In genomic region chr9:62803099-62803498, GRCh38 we compare ENCODE assay signal across 8 cellular contexts.
A peak's percentile ranks its signal among the peaks of the same experiment; 100 is the strongest.
DNase-seq lines count a peak whose midpoint lies in the region; ATAC-seq and TF ChIP-seq lines count a peak whose summit lies in the region.
"Not testable (repeated sequence)": the region's sequence is repeated elsewhere in the genome, so short reads cannot be mapped to it uniquely, and the experiment has no call there.

No MANE protein-coding gene starts in this region.

- in situ Hi-C loops in GM13977 (cut with MboI; ENCODE audit: low pct_unique_long_range_greater_than_20kb, low sequenced_read_pairs, unreplicated experiment), result not testable (repeated sequence)

- H3K36me3 ChIP-seq in MM.1S (replicated peaks; ENCODE audit: insufficient read depth, low read length); adipocyte (ENCODE audit: control insufficient read depth, insufficient read depth, low read length, severe bottlenecking); smooth muscle cell (ENCODE audit: low read depth): not testable (repeated sequence)

- TF ChIP-seq CTCF in AG04450 (IDR thresholded peaks at IDR 0.05; ENCODE audit: low read depth, low read length); GM13977 (IDR thresholded peaks at IDR 0.05; ENCODE audit: extremely low read depth, insufficient read depth, missing control alignments); MM.1S (IDR thresholded peaks at IDR 0.05; ENCODE audit: low read length); WI38 (IDR thresholded peaks at IDR 0.05; ENCODE audit: low read depth, low read length); epithelial cell of esophagus (IDR thresholded peaks at IDR 0.05; ENCODE audit: insufficient read depth, low read depth, low read length, missing control alignments); smooth muscle cell (IDR thresholded peaks at IDR 0.05; ENCODE audit: borderline replicate concordance, insufficient read depth, poor library complexity, severe bottlenecking): not testable (repeated sequence)

- not testable (repeated sequence) for H3K9me2 ChIP-seq in MM.1S (replicated peaks; ENCODE audit: insufficient read depth, low read length)

- H4K20me1 ChIP-seq in MM.1S (ENCODE audit: insufficient read depth, low read length); smooth muscle cell (ENCODE audit: low read depth): not testable (repeated sequence)

- H3K27me3 Mint-ChIP-seq in memory B cell, result not testable (repeated sequence)

- not testable (repeated sequence) for H3F3A ChIP-seq in MM.1S (ENCODE audit: insufficient read depth, low read length); smooth muscle cell (ENCODE audit: low read depth)

- POLR2A ChIA-PET in AG04450 (lab: Yijun Ruan, JAX), result not testable (repeated sequence)

- not testable (repeated sequence) for H3K27ac ChIP-seq in AG04450 (ENCODE audit: low read depth, low read length); MM.1S (ENCODE audit: low read length); smooth muscle cell (ENCODE audit: low read depth)

- not testable (repeated sequence) for H3K9me3 Mint-ChIP-seq in memory B cell

- H3K4me1 ChIP-seq in MM.1S (ENCODE audit: low read length); adipocyte (ENCODE audit: control insufficient read depth, insufficient read depth, low read length); smooth muscle cell (ENCODE audit: low read depth): not testable (repeated sequence)

- H3K4me1 Mint-ChIP-seq in memory B cell, result peaks cover 26% of the 10 kb centered on the region

- H3K27ac Mint-ChIP-seq in memory B cell, result peak overlapping the region; percentile 89

- DNase-seq in AG04450 (ENCODE audit: low read depth, low spot score); memory B cell (ENCODE audit: low spot score in 2 of 2); smooth muscle cell (lab: John Stamatoyannopoulos, UW; ENCODE audit: unreplicated experiment): not testable (repeated sequence)
- DNase-seq in GM13977 (ENCODE audit: low spot score) (peak; percentile 3), MM.1S (peak; percentile 19), adipocyte (ENCODE audit: low read depth) (peak; percentile 21), epithelial cell of esophagus (ENCODE audit: low read depth) (peak; percentile 11)

- H2AFZ ChIP-seq in MM.1S (ENCODE audit: low read length) (peak overlapping the region; percentile 84; the same call in 1 of the 2 replicates), smooth muscle cell (ENCODE audit: low read depth) (peak overlapping the region; percentile 34)

- WGBS in smooth muscle cell (ENCODE audit: low lambda C conversion rate), result 73% methylated on average over 2 of the region's 2 CpGs

- not testable (repeated sequence) for ATAC-seq in memory B cell (ENCODE audit: low read depth)

- peak overlapping the region; percentile 87 for H3K4me3 Mint-ChIP-seq in memory B cell

- peaks cover 18% of the 10 kb centered on the region for H3K9me3 ChIP-seq in AG04450 (ENCODE audit: control insufficient read depth, insufficient read depth, low read length)
- not testable (repeated sequence) for H3K9me3 ChIP-seq in MM.1S (replicated peaks; ENCODE audit: insufficient read depth, low read length); adipocyte (ENCODE audit: control insufficient read depth, low read length); smooth muscle cell (replicated peaks; ENCODE audit: low read depth)

- peak overlapping the region; percentile 37 for H3K4me3 ChIP-seq in AG04450 (ENCODE audit: low read depth, low read length)
- peak overlapping the region; percentile 64; the same call in 1 of the 2 replicates for H3K4me3 ChIP-seq in MM.1S (ENCODE audit: low read length)
- H3K4me3 ChIP-seq in WI38 (ENCODE audit: low read depth, low read length), result peak overlapping the region; percentile 68
- peak overlapping the region; percentile 82 for H3K4me3 ChIP-seq in adipocyte (ENCODE audit: low read length)
- not testable (repeated sequence) for H3K4me3 ChIP-seq in epithelial cell of esophagus (ENCODE audit: low read length)
- peak overlapping the region; percentile 44 for H3K4me3 ChIP-seq in smooth muscle cell

- CTCF ChIA-PET in AG04450 (lab: Charles Lee), result not testable (repeated sequence)

- H3K27me3 ChIP-seq in AG04450 (ENCODE audit: control insufficient read depth, insufficient read depth, low read length), result peaks cover 14% of the 10 kb centered on the region
- H3K27me3 ChIP-seq in MM.1S (replicated peaks; ENCODE audit: insufficient read depth, low read length), result peaks cover 27% of the 10 kb centered on the region; the same call in 1 of the 2 replicates
- not testable (repeated sequence) for H3K27me3 ChIP-seq in adipocyte (replicated peaks; ENCODE audit: control insufficient read depth, insufficient read depth, low read length)
- H3K27me3 ChIP-seq in smooth muscle cell (ENCODE audit: low read depth), result peaks cover 55% of the 10 kb centered on the region

- H3K4me2 ChIP-seq in MM.1S (ENCODE audit: low read depth, low read length) (peak overlapping the region; percentile 58; the same call in 1 of the 2 replicates), smooth muscle cell (peak overlapping the region; percentile 83)

- not testable (repeated sequence) for H3K36me3 Mint-ChIP-seq in memory B cell

- H3K9ac ChIP-seq in MM.1S (ENCODE audit: low read length); adipocyte (ENCODE audit: low read length); smooth muscle cell (ENCODE audit: low read depth): not testable (repeated sequence)

- not testable (repeated sequence) for H3K79me2 ChIP-seq in MM.1S (ENCODE audit: low read length); smooth muscle cell (ENCODE audit: low read depth)
